12 cellular contexts compared by ENCODE assay signal in genomic region chr16:66028505-66029216, GRCh38.
DNase-seq lines count a peak whose midpoint lies in the region; ATAC-seq, FAIRE-seq and TF ChIP-seq lines count a peak whose summit lies in the region.
"Had no signal": no experiment of that assay in that cellular context is flagged by ENCODE, and none has a peak within 500 bp of the region (broad histone marks: within the 10 kb centered on the region; RNA-seq: fewer than 3 reads in every experiment).

No MANE protein-coding gene starts in this region.

- intact Hi-C loops in mucosa of descending colon (cut with DNase I, micrococcal nuclease): no loop called here

- DNase-seq in AG08395 (ENCODE audit: low spot score) (peak; percentile 91), MG63 (peak; percentile 47), epithelial cell of prostate (ENCODE audit: low read depth, low spot score) (no peak), mucosa of descending colon (no peak), small intestine (no peak), D721Med (ENCODE audit: insufficient read length, low spot score) (no peak), nucleus accumbens (lab: John Stamatoyannopoulos, UW) (no peak)
- DNase-seq: ACHN, cerebellar nuclear complex, NCI-H82, posterior cingulate gyrus had no signal

- no peaks in the 10 kb centered on the region for H3K4me1 ChIP-seq in mucosa of descending colon (ENCODE audit: low read depth)
- no peaks in the 10 kb centered on the region for H3K4me1 ChIP-seq in small intestine (ENCODE audit: control insufficient read depth in 2 of 2, insufficient read depth in 1 of 2, low read depth in 1 of 2, low read length in 1 of 2)

- H3K36me3 ChIP-seq in MG63 (no peaks in the 10 kb centered on the region), mucosa of descending colon (ENCODE audit: low read depth) (no peaks in the 10 kb centered on the region), small intestine (ENCODE audit: control insufficient read depth in 2 of 2, insufficient read depth in 2 of 2, low read length in 2 of 2) (no peaks in the 10 kb centered on the region)

- H3K27me3 ChIP-seq in MG63 (no peaks in the 10 kb centered on the region), small intestine (ENCODE audit: control insufficient read depth in 2 of 2, insufficient read depth in 2 of 2, low read length in 2 of 2) (no peaks in the 10 kb centered on the region)

- H3K4me3 ChIP-seq in MG63 (no peak overlapping the region), mucosa of descending colon (no peak overlapping the region), small intestine (ENCODE audit: low read depth in 1 of 2, low read length in 2 of 2) (no peak overlapping the region)

- H3K9me3 ChIP-seq in MG63 (no peaks in the 10 kb centered on the region), mucosa of descending colon (peaks cover 4% of the 10 kb centered on the region), small intestine (ENCODE audit: control insufficient read depth, low read depth) (no peaks in the 10 kb centered on the region)

- TF ChIP-seq CTCF in mucosa of descending colon (IDR thresholded peaks at IDR 0.05) (no peak), D721Med (IDR thresholded peaks at IDR 0.05; ENCODE audit: insufficient read depth, missing control alignments) (no peak)

- no peak for FAIRE-seq in small intestine (lab: Jason Lieb, UNC)
- FAIRE-seq in D721Med (lab: Jason Lieb, UNC): no peak

- ATAC-seq in mucosa of descending colon (peak; percentile 29), HG03442 (IDR thresholded peaks at IDR 0.05; ENCODE audit: unreplicated experiment) (no peak)

- H3K27ac ChIP-seq in epithelial cell of prostate (peak overlapping the region; percentile 39), small intestine (ENCODE audit: low read depth in 1 of 2, low read length in 1 of 2) (no peak overlapping the region)

- 31 to 32% (median 31%) methylated on average over 2 of the region's 2 CpGs for WGBS in small intestine, 3 donors

Comparison
In these comparisons a context has a peak if more than half of its experiments do, and no peak if none do; other contexts are left out.
1. DNase-seq: peak in AG08395 (single experiment) and MG63 (single experiment); none in epithelial cell of prostate (single experiment), mucosa of descending colon (0 of 3), small intestine (single experiment), D721Med (single experiment) and nucleus accumbens (0 of 56).